ENCODE assay signal across 32 cellular contexts in the genomic region with DNA sequence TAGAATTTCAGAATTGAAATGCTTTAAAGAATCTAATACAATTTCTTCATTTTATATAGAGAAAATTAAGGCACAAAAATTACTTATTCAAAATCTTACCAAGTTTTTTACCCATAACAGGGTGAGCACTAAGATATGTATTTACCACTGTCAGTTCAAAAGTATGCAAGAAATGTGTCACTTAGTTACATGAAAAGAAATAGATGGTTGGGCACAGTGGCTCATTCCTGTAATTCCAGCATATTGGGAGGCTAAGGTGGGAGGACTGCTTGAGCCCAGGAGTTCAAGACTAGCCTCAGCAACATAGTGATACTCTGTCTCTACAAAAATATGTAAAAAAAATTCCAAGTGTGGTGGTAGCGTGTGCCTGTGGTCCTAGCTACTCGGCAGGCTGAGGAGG. TPM values are rescaled to one million over a fixed set of nuclear protein-coding genes. Genes with fewer than 3 reads are reported as not detected.
DNase-seq lines count a peak whose midpoint lies in the region; ATAC-seq and TF ChIP-seq lines count a peak whose summit lies in the region.
"Had no signal": no experiment of that assay in that cellular context is flagged by ENCODE, and none has a peak within 500 bp of the region (broad histone marks: within the 10 kb centered on the region; RNA-seq: fewer than 3 reads in every experiment).

No MANE protein-coding gene starts in this region.

- no CpG with 5 or more reads among the region's 2 CpGs for WGBS in IMR-90 (ENCODE audit: extremely low coverage in 2 of 2, insufficient read length in 1 of 2), 2 experiments
- no CpG with 5 or more reads among the region's 2 CpGs for WGBS in mesendoderm (ENCODE audit: extremely low coverage, insufficient coverage, low lambda C conversion rate)

- TF ChIP-seq POLR2A in IMR-90 (IDR thresholded peaks at IDR 0.05; ENCODE audit: low read depth, low read length): no peak

- TF ChIP-seq RAD21 in IMR-90 (IDR thresholded peaks at IDR 0.05; ENCODE audit: low read length): no peak

- no peak overlapping the region for H2BK20ac ChIP-seq in IMR-90 (ENCODE audit: low read depth, low read length)

- intact Hi-C loops in IMR-90 (cut with micrococcal nuclease): no loop called here

- H3K79me2 ChIP-seq in mesendoderm (ENCODE audit: control insufficient read depth, insufficient read depth, low read length): no peaks in the 10 kb centered on the region
- H3K79me2 ChIP-seq in MM.1S (ENCODE audit: low read length): no peaks in the 10 kb centered on the region

- H3K14ac ChIP-seq in IMR-90 (replicated peaks; ENCODE audit: low read depth, low read length): no peak overlapping the region

- H4K5ac ChIP-seq in IMR-90 (ENCODE audit: low read depth, low read length) (no peak overlapping the region), mesendoderm (ENCODE audit: low read length) (no peak overlapping the region)

- H3K56ac ChIP-seq in IMR-90 (ENCODE audit: extremely low read depth, insufficient read depth, low read length) (no peak overlapping the region), mesendoderm (ENCODE audit: low read length) (no peak overlapping the region)

- no peak overlapping the region for H4K91ac ChIP-seq in IMR-90 (ENCODE audit: insufficient read depth, low read depth, low read length)

- H4K8ac ChIP-seq in IMR-90 (ENCODE audit: low read depth in 2 of 2, low read length in 2 of 2) (peak overlapping the region in 1 of 2 experiments; percentile 43; a peak in 1 of 4 replicates), mesendoderm (ENCODE audit: low read depth, low read length) (no peak overlapping the region)

- H2BK5ac ChIP-seq in IMR-90 (ENCODE audit: low read depth, low read length, poor library complexity, severe bottlenecking) (peak overlapping the region; percentile 57), mesendoderm (ENCODE audit: low read length) (no peak overlapping the region)

- H2AK9ac ChIP-seq in IMR-90 (replicated peaks; ENCODE audit: low read depth, low read length, poor library complexity): no peak overlapping the region

- H3K4me3 ChIP-seq in IMR-90 (ENCODE audit: insufficient read depth, low read depth, low read length) (no peak overlapping the region), adipocyte (ENCODE audit: low read length) (no peak overlapping the region), mesendoderm (ENCODE audit: low read length) (no peak overlapping the region), MM.1S (ENCODE audit: low read length) (no peak overlapping the region)
- H3K4me3 ChIP-seq: left lung, spleen, thyroid gland had no signal

- H3K9me1 ChIP-seq in IMR-90 (ENCODE audit: insufficient read depth, low read length): 0 out of 2 replicates have a peak, but pooled peaks cover 3% of the 10 kb centered on the region

- H2BK120ac ChIP-seq in IMR-90 (ENCODE audit: low read depth, low read length) (no peak overlapping the region), mesendoderm (ENCODE audit: low read depth, low read length) (no peak overlapping the region)

- H3K18ac ChIP-seq in IMR-90 (ENCODE audit: low read depth, low read length): peak overlapping the region; percentile 64; the same call in 1 of the 2 replicates
- H3K18ac ChIP-seq in mesendoderm (ENCODE audit: low read length): no peak overlapping the region

- H2AK5ac ChIP-seq in IMR-90 (ENCODE audit: low read depth, low read length) (no peak overlapping the region), mesendoderm (ENCODE audit: low read length) (no peak overlapping the region)

- H3K9me2 ChIP-seq in MM.1S (replicated peaks; ENCODE audit: insufficient read depth, low read length): no peaks in the 10 kb centered on the region

- no peak overlapping the region for H2BK15ac ChIP-seq in IMR-90 (ENCODE audit: low read depth, low read length)
- H2BK15ac ChIP-seq in mesendoderm (replicated peaks; ENCODE audit: low read depth): no peak overlapping the region

- H3K4ac ChIP-seq in IMR-90 (ENCODE audit: low read depth, low read length) (no peak overlapping the region), mesendoderm (ENCODE audit: low read depth, low read length) (no peak overlapping the region)

- CTCF ChIA-PET in IMR-90 (lab: Yijun Ruan, JAX): no interaction called here

- H2AFZ ChIP-seq in IMR-90 (replicated peaks; ENCODE audit: low read length, poor library complexity) (no peak overlapping the region), MM.1S (ENCODE audit: low read length) (no peak overlapping the region)

- H3K4me1 ChIP-seq in IMR-90 (ENCODE audit: control insufficient read depth, insufficient read depth, low read length) (peaks cover 5% of the 10 kb centered on the region; the same call in 1 of the 2 replicates), adipocyte (ENCODE audit: control insufficient read depth, insufficient read depth, low read length) (no peaks in the 10 kb centered on the region), mesendoderm (ENCODE audit: control insufficient read depth, low read depth, low read length) (no peaks in the 10 kb centered on the region), MM.1S (ENCODE audit: low read length) (no peaks in the 10 kb centered on the region)
- H3K4me1 ChIP-seq: Caco-2, left lung, spleen, thyroid gland had no signal

- H3K23ac ChIP-seq in IMR-90 (ENCODE audit: low read depth, low read length) (no peak overlapping the region), mesendoderm (ENCODE audit: low read length) (no peak overlapping the region)

- ATAC-seq in IMR-90 (ENCODE audit: low read depth) (peak; percentile 46; the same call in 1 of the 2 replicates), HG02973 (IDR thresholded peaks at IDR 0.05; ENCODE audit: unreplicated experiment) (no peak)
- no peak for ATAC-seq in stimulated activated naive CD8-positive, alpha-beta T cell treated with anti-CD3 and anti-CD28 coated beads, Interleukin-15, Interleukin-2, amounts not matched to agents 100 U/mL and 50 U/mL, for 24 hours
- ATAC-seq: activated CD8-positive, alpha-beta T cell treated with anti-CD3 and anti-CD28 coated beads, Interleukin-2, amount 10 ng/mL, durations not matched to agents 7 days and 5 days; left lung; right cardiac atrium; Right ventricle myocardium inferior had no signal

- no TSS peak for BruUV-seq in IMR-90 (replicated peaks; lab: Mats Ljungman, UMichigan)

- H3K4me2 ChIP-seq in IMR-90 (ENCODE audit: low read depth, low read length) (no peak overlapping the region), mesendoderm (ENCODE audit: low read length) (no peak overlapping the region), MM.1S (ENCODE audit: low read depth, low read length) (no peak overlapping the region)

- H4K20me1 ChIP-seq in IMR-90 (ENCODE audit: insufficient read depth, low read length) (no peaks in the 10 kb centered on the region), MM.1S (ENCODE audit: insufficient read depth, low read length) (no peaks in the 10 kb centered on the region)

- TF ChIP-seq CTCF in IMR-90 (conservative IDR thresholded peaks at IDR 0.05; ENCODE audit: low read depth, low read length): no peak
- TF ChIP-seq CTCF in MM.1S (IDR thresholded peaks at IDR 0.05; ENCODE audit: low read length): no peak

- H3K9ac ChIP-seq in IMR-90 (ENCODE audit: low read depth, low read length) (no peak overlapping the region), adipocyte (ENCODE audit: low read length) (no peak overlapping the region), mesendoderm (ENCODE audit: low read length) (no peak overlapping the region), MM.1S (ENCODE audit: low read length) (no peak overlapping the region)

- H3K79me1 ChIP-seq in IMR-90 (ENCODE audit: low read depth in 1 of 2, low read length in 2 of 2) (no peaks in the 10 kb centered on the region), mesendoderm (ENCODE audit: low read length) (no peaks in the 10 kb centered on the region)

- POLR2A ChIA-PET in IMR-90 (lab: Charles Lee; ENCODE audit: unreplicated experiment): interaction anchor here (0.7 kb wide), 1 partner anchor 40 kb away, joined by 3 read pairs; no protein-coding TSS in a partner anchor

- no peaks in the 10 kb centered on the region for H3K36me3 ChIP-seq in IMR-90 (ENCODE audit: control insufficient read depth, insufficient read depth, low read length)
- H3K36me3 ChIP-seq in adipocyte (ENCODE audit: control insufficient read depth, insufficient read depth, low read length, severe bottlenecking): no peaks in the 10 kb centered on the region
- H3K36me3 ChIP-seq in mesendoderm (ENCODE audit: control insufficient read depth, insufficient read depth, low read length): no peaks in the 10 kb centered on the region
- H3K36me3 ChIP-seq in MM.1S (replicated peaks; ENCODE audit: insufficient read depth, low read length): no peaks in the 10 kb centered on the region
- H3K36me3 ChIP-seq: left lung, thyroid gland had no signal

- no peaks in the 10 kb centered on the region for H3K27me3 ChIP-seq in IMR-90 (ENCODE audit: control insufficient read depth, insufficient read depth, low read length)
- H3K27me3 ChIP-seq in adipocyte (replicated peaks; ENCODE audit: control insufficient read depth, insufficient read depth, low read length): no peaks in the 10 kb centered on the region
- H3K27me3 ChIP-seq in mesendoderm (ENCODE audit: insufficient read depth, low read length, poor library complexity): no peaks in the 10 kb centered on the region
- no peaks in the 10 kb centered on the region for H3K27me3 ChIP-seq in MM.1S (replicated peaks; ENCODE audit: insufficient read depth, low read length)
- H3K27me3 ChIP-seq: left lung, spleen, thyroid gland had no signal

- in situ Hi-C loops in IMR-90 (cut with MboI; ENCODE audit: low sequenced_read_pairs): loop anchor here (25.0 kb wide), 1 partner anchor 1239 kb away; no protein-coding TSS in a partner anchor

- no peaks in the 10 kb centered on the region for H3F3A ChIP-seq in MM.1S (ENCODE audit: insufficient read depth, low read length)

- no peak overlapping the region for H3K27ac ChIP-seq in IMR-90 (ENCODE audit: insufficient read depth, low read length)
- no peak overlapping the region for H3K27ac ChIP-seq in mesendoderm (ENCODE audit: low read depth, low read length)
- H3K27ac ChIP-seq in MM.1S (ENCODE audit: low read length): no peak overlapping the region
- H3K27ac ChIP-seq: left lung, spleen, thyroid gland, VCaP had no signal

- DNase-seq in AG20443 (ENCODE audit: low spot score) (peak; percentile 17), IMR-90 (peak; percentile 36), adipocyte (ENCODE audit: low read depth) (peak; percentile 15), mesendoderm (peak; percentile 55), MM.1S (no peak), iPS-NIHi7 (ENCODE audit: extremely low spot score) (no peak)
- DNase-seq in stimulated activated naive CD8-positive, alpha-beta T cell treated with anti-CD3 and anti-CD28 coated beads, Interleukin-15, Interleukin-2, amounts not matched to agents 100 U/mL and 50 U/mL, for 24 hours: no peak
- DNase-seq: activated CD4-positive, alpha-beta T cell treated with anti-CD3 and anti-CD28 coated beads for 4 hours; activated CD8-positive, alpha-beta T cell treated with anti-CD3 and anti-CD28 coated beads, Interleukin-2, amount 10 ng/mL, durations not matched to agents 7 days and 5 days; activated naive CD4-positive, alpha-beta T cell treated with anti-CD3 and anti-CD28 coated beads, Interleukin-2, amount 50 U/mL, for 16 hours; amniotic stem cell; Caco-2; DMS53; GDM1; GOT3; left lung; NCI-H1092 treated with DMSO at 0.1 percent for 48 hours; NCI-H187; NCI-H2171 treated with DMSO at 0.1 percent for 48 hours; NCI-H524 treated with DMSO at 0.1 percent for 48 hours; posterior cingulate gyrus; right cardiac atrium; spleen; stimulated activated CD4-positive, alpha-beta T cell treated with anti-CD3 and anti-CD28 coated beads, Interleukin-2, amount 100 ng/mL, for 24 hours; stimulated activated CD8-positive, alpha-beta memory T cell treated with anti-CD3 and anti-CD28 coated beads, Interleukin-4, amount 100 ng/mL, for 48 hours; thyroid gland had no signal

- dilution Hi-C loops in IMR-90 (cut with HindIII; ENCODE audit: low sequenced_read_pairs, unreplicated experiment): no loop called here

- H3K9me3 ChIP-seq in IMR-90 (ENCODE audit: control insufficient read depth, insufficient read depth, low read length) (no peaks in the 10 kb centered on the region), adipocyte (ENCODE audit: control insufficient read depth, low read length) (no peaks in the 10 kb centered on the region), MM.1S (replicated peaks; ENCODE audit: insufficient read depth, low read length) (no peaks in the 10 kb centered on the region)
- H3K9me3 ChIP-seq: Caco-2, left lung, spleen, thyroid gland had no signal

RNA-seq across cellular contexts. Expression of a gene that starts 19.5 kb away (rescaled TPM):
- total RNA-seq in IMR-90 (2012; rRNA removed): 172 and 192 TPM in 2 replicates
- 60.0 and 64.4 TPM in 2 replicates for polyA plus RNA-seq in IMR-90 (2012; rRNA removed)
- 18.6 and 23.5 TPM in 2 replicates for polyA plus RNA-seq in IMR-90 (2012; cell fraction: cytosol; rRNA removed)
- polyA plus RNA-seq in IMR-90 (2012; cell fraction: nucleus; rRNA removed; ENCODE audit: low replicate concordance): 7.8 and 42.5 TPM in 2 replicates
- 26.7 TPM for polyA plus RNA-seq in mesendoderm (2013, experiment 1 of 2)
- polyA plus RNA-seq in mesendoderm (2013, experiment 2 of 2): 26.9 TPM

RNA-seq across cellular contexts. Expression of a gene that starts 19.7 kb away (rescaled TPM):
- total RNA-seq in IMR-90 (2012; rRNA removed): 1.1 and 1.4 TPM in 2 replicates
- polyA plus RNA-seq in IMR-90 (2012; rRNA removed): 0.40 and 0.43 TPM in 2 replicates
- 0.14 and 0.21 TPM in 2 replicates for polyA plus RNA-seq in IMR-90 (2012; cell fraction: cytosol; rRNA removed)
- polyA plus RNA-seq in IMR-90 (2012; cell fraction: nucleus; rRNA removed; ENCODE audit: low replicate concordance): 0.16 and 0.54 TPM in 2 replicates
- 0.11 TPM for polyA plus RNA-seq in mesendoderm (2013, experiment 1 of 2)
- polyA plus RNA-seq in mesendoderm (2013, experiment 2 of 2): 0.10 TPM
- total RNA-seq: activated T-helper 2 cell treated with anti-CD3 and anti-CD28 coated beads, Interferon-gamma antibody, Interleukin-2, Interleukin-4, amounts not matched to agents 10 μg/mL and 5 μg/mL and 100 μg/mL, durations not matched to agents 14 hours and 24 hours and 36 hours; HT-29 had no signal
- polyA plus RNA-seq: CD14-positive monocyte had no signal

Comparison
In these comparisons a context has a peak if more than half of its experiments do, and no peak if none do; other contexts are left out.
1. DNase-seq: peak in AG20443 (single experiment), IMR-90 (single experiment), adipocyte (single experiment) and mesendoderm (single experiment); none in stimulated activated naive CD8-positive, alpha-beta T cell treated with anti-CD3 and anti-CD28 coated beads, Interleukin-15, Interleukin-2, amounts not matched to agents 100 U/mL and 50 U/mL, for 24 hours (single experiment), MM.1S (single experiment) and iPS-NIHi7 (single experiment).